ENCODE assay signal across 19 cellular contexts in genomic region chr5:158922816-158923215, GRCh38.
"Had no signal": no experiment of that assay in that cellular context is flagged by ENCODE, and none has a peak within 500 bp of the region (broad histone marks: within the 10 kb centered on the region; RNA-seq: fewer than 3 reads in every experiment).

No MANE protein-coding gene starts in this region.

- ATAC-seq: activated CD4-positive, CD25-positive, alpha-beta regulatory T cell treated with anti-CD3 and anti-CD28 coated beads, Interleukin-2, amount 50 U/mL, for 24 hours; left ventricle myocardium superior; natural killer cell treated with Interleukin-12 subunit alpha and Interleukin-12 subunit beta and Interleukin-15 and Interleukin-18, amount 100 ng/mL, for 72 hours had no signal

- H3K36me3 ChIP-seq: esophagus muscularis mucosa, uterus had no signal

- H3K4me3 ChIP-seq: esophagus muscularis mucosa, tibial artery, uterus had no signal

- H3K4me1 ChIP-seq: esophagus muscularis mucosa had no signal

- H3K9me3 ChIP-seq: esophagus muscularis mucosa, tibial artery, uterus had no signal

- H3K27me3 ChIP-seq: esophagus muscularis mucosa, tibial artery, uterus had no signal

- DNase-seq: activated CD4-positive, alpha-beta T cell treated with anti-CD3 and anti-CD28 coated beads, Interleukin-2, amount 50 U/mL, for 1 hour; activated CD8-positive, alpha-beta memory T cell treated with anti-CD3 and anti-CD28 coated beads for 24 hours; activated naive CD8-positive, alpha-beta T cell treated with anti-CD3 and anti-CD28 coated beads, Interleukin-2, amount 10 ng/mL, durations not matched to agents 7 days and 5 days; anterior cingulate cortex; cortex of kidney; effector CD4-positive, alpha-beta T cell; hypothalamus; left ventricle myocardium superior; mesendoderm; nucleus accumbens; posterior cingulate gyrus; retina; stimulated activated CD4-positive, alpha-beta T cell treated with anti-CD3 and anti-CD28 coated beads, Interleukin-2, amount 100 ng/mL, for 48 hours; stimulated activated naive B cell treated with anti-CD40 and anti-IgM and Interleukin-4, amounts not matched to agents 10 μg/mL and 1 μg/mL and 100 μg/mL, for 72 hours; tibial artery; uterus had no signal

- H3K27ac ChIP-seq: esophagus muscularis mucosa, tibial artery, uterus had no signal
